9 cellular contexts compared by ENCODE assay signal in the genomic region with DNA sequence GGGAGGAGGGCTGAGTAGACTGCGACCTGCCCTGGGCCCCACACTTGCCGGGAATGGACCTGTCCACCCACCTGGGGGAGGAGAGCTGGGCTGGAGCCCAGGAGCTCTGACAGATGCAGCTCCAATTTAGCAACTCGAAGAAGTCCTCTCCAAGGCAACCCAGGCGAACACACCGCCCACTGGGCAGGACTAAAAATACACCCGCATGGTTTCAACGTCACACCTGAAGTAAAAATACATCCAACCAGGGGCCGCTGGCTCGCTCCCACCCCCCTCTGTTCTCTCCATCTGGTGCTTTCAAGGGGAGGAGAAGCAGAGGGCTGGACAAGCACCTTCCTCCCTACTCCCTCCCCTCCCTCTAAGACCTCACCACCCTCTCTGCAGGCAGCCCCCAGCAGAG.
DNase-seq lines count a peak whose midpoint lies in the region; ATAC-seq and TF ChIP-seq lines count a peak whose summit lies in the region.
"Had no signal": no experiment of that assay in that cellular context is flagged by ENCODE, and none has a peak within 500 bp of the region (broad histone marks: within the 10 kb centered on the region; RNA-seq: fewer than 3 reads in every experiment).

No MANE protein-coding gene starts in this region.

- CTCF ChIA-PET in activated CD4-positive, alpha-beta memory T cell treated with anti-CD3 and anti-CD28 coated beads for 36 hours (lab: Charles Lee), result no interaction called here

- TF ChIP-seq CTCF in nephron progenitor cell (IDR thresholded peaks at IDR 0.05), result no peak

- POLR2A ChIA-PET in activated CD4-positive, alpha-beta memory T cell treated with anti-CD3 and anti-CD28 coated beads for 36 hours (lab: Charles Lee), result no interaction called here

- ATAC-seq in GM21786 (IDR thresholded peaks at IDR 0.05; ENCODE audit: unreplicated experiment), result no peak
- ATAC-seq in HG03280 (IDR thresholded peaks at IDR 0.05; ENCODE audit: unreplicated experiment), result no peak
- ATAC-seq: A549 had no signal

- peak overlapping the region; percentile 1 for H3K4me3 Mint-ChIP-seq in nephron progenitor cell
- H3K4me3 Mint-ChIP-seq in activated CD4-positive, alpha-beta memory T cell treated with anti-CD3 and anti-CD28 coated beads for 36 hours, result no peak overlapping the region

- no peak overlapping the region for H3K27ac ChIP-seq in epithelial cell of prostate
- H3K27ac ChIP-seq: A549 had no signal

- peaks cover 100% of the 10 kb centered on the region for H3K4me1 Mint-ChIP-seq in nephron progenitor cell
- H3K4me1 Mint-ChIP-seq in activated CD4-positive, alpha-beta memory T cell treated with anti-CD3 and anti-CD28 coated beads for 36 hours (ENCODE audit: low read depth), result no peaks in the 10 kb centered on the region

- DNase-seq in Ammon's horn (ENCODE audit: low spot score) (peak; percentile 59), NCI-H446 treated with DMSO at 0.1 percent for 48 hours (lab: John Stamatoyannopoulos, UW) (peak; percentile 32), epithelial cell of prostate (ENCODE audit: low read depth, low spot score) (peak; percentile 6), nephron progenitor cell (no peak), dedifferentiated amniotic fluid mesenchymal stem cell (ENCODE audit: extremely low spot score) (no peak)
- no peak for DNase-seq in activated CD4-positive, alpha-beta memory T cell treated with anti-CD3 and anti-CD28 coated beads for 36 hours

- peaks cover 12% of the 10 kb centered on the region for H3K36me3 Mint-ChIP-seq in nephron progenitor cell (ENCODE audit: low read depth)
- no peaks in the 10 kb centered on the region for H3K36me3 Mint-ChIP-seq in activated CD4-positive, alpha-beta memory T cell treated with anti-CD3 and anti-CD28 coated beads for 36 hours

- no peaks in the 10 kb centered on the region for H3K9me3 Mint-ChIP-seq in nephron progenitor cell
- no peaks in the 10 kb centered on the region for H3K9me3 Mint-ChIP-seq in activated CD4-positive, alpha-beta memory T cell treated with anti-CD3 and anti-CD28 coated beads for 36 hours

- H3K27ac Mint-ChIP-seq in nephron progenitor cell, result no peak overlapping the region
- H3K27ac Mint-ChIP-seq in activated CD4-positive, alpha-beta memory T cell treated with anti-CD3 and anti-CD28 coated beads for 36 hours, result no peak overlapping the region

- intact Hi-C loops in activated CD4-positive, alpha-beta memory T cell treated with anti-CD3 and anti-CD28 coated beads for 36 hours (cut with micrococcal nuclease), result no loop called here

- peaks cover 4% of the 10 kb centered on the region for H3K27me3 Mint-ChIP-seq in nephron progenitor cell (ENCODE audit: low read depth, poor library complexity)
- peaks cover 27% of the 10 kb centered on the region for H3K27me3 Mint-ChIP-seq in activated CD4-positive, alpha-beta memory T cell treated with anti-CD3 and anti-CD28 coated beads for 36 hours

Comparison
In these comparisons a context has a peak if more than half of its experiments do, and no peak if none do; other contexts are left out.
1. DNase-seq: peak in Ammon's horn (single experiment), NCI-H446 treated with DMSO at 0.1 percent for 48 hours (single experiment) and epithelial cell of prostate (single experiment); none in nephron progenitor cell (single experiment), activated CD4-positive, alpha-beta memory T cell treated with anti-CD3 and anti-CD28 coated beads for 36 hours (single experiment) and dedifferentiated amniotic fluid mesenchymal stem cell (single experiment).